In the genomic region with DNA sequence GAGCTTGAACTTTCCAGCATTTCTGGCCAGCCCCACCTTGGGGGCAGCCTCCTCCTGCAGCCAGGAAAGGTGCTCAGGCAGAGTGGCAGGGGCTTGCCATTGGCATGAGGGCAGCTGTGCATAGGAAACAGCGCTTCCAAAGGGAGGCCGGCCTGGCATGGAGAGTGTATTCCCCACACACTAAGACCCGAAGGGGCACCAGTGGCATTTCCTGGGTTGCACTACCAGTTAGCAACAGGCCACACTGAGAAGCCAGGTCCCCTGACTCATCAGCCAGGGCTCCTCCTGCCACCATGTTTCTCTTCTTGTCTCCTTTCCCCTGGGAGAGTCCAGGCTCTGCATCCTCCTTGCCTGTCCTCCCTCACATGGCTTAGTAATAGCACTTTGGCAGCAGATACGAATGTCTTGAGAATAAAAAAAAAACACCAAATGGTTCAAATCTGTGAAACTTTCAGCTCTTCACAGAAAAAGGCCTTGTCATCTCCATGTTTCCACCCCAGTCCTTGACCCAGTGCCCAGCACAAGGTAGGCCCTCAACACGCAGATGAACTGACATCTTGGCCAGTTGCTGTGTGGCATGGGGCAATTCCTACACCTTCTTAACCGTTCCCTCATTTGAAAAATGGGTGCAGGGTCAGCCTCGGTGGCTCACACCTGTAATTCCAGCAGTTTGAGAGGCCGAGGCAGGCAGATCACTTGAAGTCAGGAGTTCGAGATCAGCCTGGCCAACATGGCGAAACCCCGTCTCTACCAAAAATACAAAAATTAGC, we compare ENCODE assay signal across 11 cellular contexts.
DNase-seq lines count a peak whose midpoint lies in the region; TF ChIP-seq lines count a peak whose summit lies in the region.
"Had no signal": no experiment of that assay in that cellular context is flagged by ENCODE, and none has a peak within 500 bp of the region (broad histone marks: within the 10 kb centered on the region; RNA-seq: fewer than 3 reads in every experiment).

No MANE protein-coding gene starts in this region.

- POLR2A ChIA-PET in Caco-2 (lab: Charles Lee) = no interaction called here
- POLR2A ChIA-PET in CD8-positive, alpha-beta memory T cell (lab: Charles Lee) = no interaction called here

- intact Hi-C loops in Caco-2 (cut with micrococcal nuclease; ENCODE audit: unreplicated experiment) (loop anchor here (1.0 kb wide), 1 partner anchor 21 kb away; no protein-coding TSS in a partner anchor), ovary (cut with DNase I) (no loop called here)

- no peaks in the 10 kb centered on the region for H3K9me3 ChIP-seq in Caco-2
- H3K9me3 ChIP-seq in SK-N-MC (ENCODE audit: low read depth, low read length) = no peaks in the 10 kb centered on the region
- peaks cover 8% of the 10 kb centered on the region for H3K9me3 ChIP-seq in trophoblast cell (ENCODE audit: insufficient read depth, low read depth, low read length)
- H3K9me3 ChIP-seq in CD8-positive, alpha-beta memory T cell (ENCODE audit: low read length) = no peaks in the 10 kb centered on the region
- no peaks in the 10 kb centered on the region for H3K9me3 ChIP-seq in ovary

- TF ChIP-seq CTCF in Caco-2 (IDR thresholded peaks at IDR 0.05; ENCODE audit: insufficient read depth in 1 of 2, low read depth in 1 of 2, low read length in 1 of 2, severe bottlenecking in 1 of 2, unreplicated experiment in 1 of 2) (no peak), fibroblast of pulmonary artery (IDR thresholded peaks at IDR 0.05; ENCODE audit: low read length, missing control alignments) (no peak), ovary (IDR thresholded peaks at IDR 0.05) (no peak)

- no peaks in the 10 kb centered on the region for H3K27me3 ChIP-seq in Caco-2 (replicated peaks; ENCODE audit: control insufficient read depth, insufficient read depth, low read length)
- no peaks in the 10 kb centered on the region for H3K27me3 ChIP-seq in trophoblast cell (ENCODE audit: insufficient read depth, low read length)
- no peaks in the 10 kb centered on the region for H3K27me3 ChIP-seq in CD8-positive, alpha-beta memory T cell (ENCODE audit: insufficient read depth, low read length, poor library complexity, severe bottlenecking)
- no peaks in the 10 kb centered on the region for H3K27me3 ChIP-seq in ovary

- H3K4ac ChIP-seq in trophoblast cell (ENCODE audit: low read depth, low read length) = peak overlapping the region; percentile 87

- CTCF ChIA-PET in Caco-2 (lab: Charles Lee) = no interaction called here
- CTCF ChIA-PET in CD8-positive, alpha-beta memory T cell (lab: Charles Lee) = interaction anchor here (1.3 kb wide), 1 partner anchor 32 kb away, joined by 5 read pairs; no protein-coding TSS in a partner anchor

- H4K12ac ChIP-seq in trophoblast cell (ENCODE audit: low read depth, low read length) = no peak overlapping the region

- peak overlapping the region; percentile 91 for H4K8ac ChIP-seq in trophoblast cell (ENCODE audit: low read depth, low read length)

- H3K9ac ChIP-seq in SK-N-MC (ENCODE audit: insufficient read length) (no peak overlapping the region), trophoblast cell (ENCODE audit: low read length) (no peak overlapping the region)

- H2AFZ ChIP-seq in trophoblast cell (ENCODE audit: insufficient read depth, low read length, poor library complexity) = peak overlapping the region; percentile 51

- H3K36me3 Mint-ChIP-seq in Caco-2 (ENCODE audit: insufficient read depth, unreplicated experiment) = peaks cover 7% of the 10 kb centered on the region
- H3K36me3 Mint-ChIP-seq in CD8-positive, alpha-beta memory T cell = no peaks in the 10 kb centered on the region

- H3K4me1 ChIP-seq in Caco-2 (peaks cover 12% of the 10 kb centered on the region), trophoblast cell (ENCODE audit: control insufficient read depth in 1 of 2, insufficient read depth in 2 of 2, low read length in 2 of 2) (peaks cover 17 to 28% of the 10 kb centered on the region in 2 experiments), ovary (ENCODE audit: insufficient read depth) (peaks cover 5% of the 10 kb centered on the region)
- no peaks in the 10 kb centered on the region for H3K4me1 ChIP-seq in CD8-positive, alpha-beta memory T cell (ENCODE audit: insufficient read depth, low read length)

- peaks cover 12% of the 10 kb centered on the region for H3K4me1 Mint-ChIP-seq in Caco-2 (ENCODE audit: low read depth, unreplicated experiment)
- H3K4me1 Mint-ChIP-seq in CD8-positive, alpha-beta memory T cell = no peaks in the 10 kb centered on the region
- H3K4me1 Mint-ChIP-seq: stimulated activated naive CD8-positive, alpha-beta T cell treated with anti-CD3 and anti-CD28 coated beads, Interleukin-15, amount 100 ng/mL, for 72 hours had no signal

- no peak for TF ChIP-seq POLR2A in ovary (IDR thresholded peaks at IDR 0.05)

- DNase-seq in Caco-2 (no peak), SK-N-MC (ENCODE audit: low read depth, low spot score) (no peak), fibroblast of pulmonary artery (ENCODE audit: low read depth) (peak; percentile 79), trophoblast cell (peak in 1 of 2 donors; percentile 30), ovary (no peak), NCI-H146 (lab: John Stamatoyannopoulos, UW) (no peak), HUDEP-2 (lab: John Stamatoyannopoulos, UW; ENCODE audit: unreplicated experiment in 76 of 76) (no peak)
- no peak for DNase-seq in CD8-positive, alpha-beta memory T cell
- DNase-seq: activated T-cell treated with anti-CD3 and anti-CD28 coated beads, Interleukin-2, amount 50 U/mL, for 4 hours; stimulated activated naive CD8-positive, alpha-beta T cell treated with anti-CD3 and anti-CD28 coated beads, Interleukin-15, amount 100 ng/mL, for 72 hours had no signal

- H3K9me3 Mint-ChIP-seq in Caco-2 (ENCODE audit: unreplicated experiment) = no peaks in the 10 kb centered on the region
- H3K9me3 Mint-ChIP-seq in CD8-positive, alpha-beta memory T cell = no peaks in the 10 kb centered on the region
- H3K9me3 Mint-ChIP-seq: activated T-cell treated with anti-CD3 and anti-CD28 coated beads, Interleukin-2, amount 50 U/mL, for 4 hours; IgD-negative memory B cell; stimulated activated naive CD8-positive, alpha-beta T cell treated with anti-CD3 and anti-CD28 coated beads, Interleukin-15, amount 100 ng/mL, for 72 hours had no signal

- peak overlapping the region; percentile 3 for H3K27ac Mint-ChIP-seq in Caco-2 (ENCODE audit: unreplicated experiment)
- no peak overlapping the region for H3K27ac Mint-ChIP-seq in CD8-positive, alpha-beta memory T cell
- H3K27ac Mint-ChIP-seq: IgD-negative memory B cell had no signal

- no CpG with 5 or more reads among the region's 11 CpGs for WGBS in trophoblast cell (ENCODE audit: extremely low coverage, insufficient coverage, insufficient read length)
- WGBS in ovary, 3 donors = 62 to 73% (median 68%) methylated on average over 11 of the region's 11 CpGs

- H3K4me2 ChIP-seq in trophoblast cell (ENCODE audit: low read length) = no peak overlapping the region

- no peak for TF ChIP-seq EP300 in ovary (IDR thresholded peaks at IDR 0.05)

- no peak overlapping the region for H3K4me3 ChIP-seq in Caco-2 (ENCODE audit: low read depth, low read length)
- no peak overlapping the region for H3K4me3 ChIP-seq in SK-N-MC
- H3K4me3 ChIP-seq in fibroblast of pulmonary artery (replicated peaks; ENCODE audit: low read depth, low read length) = no peak overlapping the region
- H3K4me3 ChIP-seq in trophoblast cell (ENCODE audit: low read depth, low read length) = no peak overlapping the region
- no peak overlapping the region for H3K4me3 ChIP-seq in CD8-positive, alpha-beta memory T cell (ENCODE audit: low read length)
- no peak overlapping the region for H3K4me3 ChIP-seq in ovary

- H3K36me3 ChIP-seq in Caco-2 (ENCODE audit: control insufficient read depth, insufficient read depth, low read length) (no peaks in the 10 kb centered on the region), SK-N-MC (ENCODE audit: insufficient read depth, low read length) (no peaks in the 10 kb centered on the region), trophoblast cell (ENCODE audit: control insufficient read depth in 1 of 2, insufficient read depth in 2 of 2, low read length in 2 of 2) (no peaks in the 10 kb centered on the region), ovary (no peaks in the 10 kb centered on the region)
- no peaks in the 10 kb centered on the region for H3K36me3 ChIP-seq in CD8-positive, alpha-beta memory T cell (ENCODE audit: insufficient read depth, low read length)

- peak overlapping the region; percentile 97 for H4K91ac ChIP-seq in trophoblast cell (ENCODE audit: low read depth, low read length)

- H3K18ac ChIP-seq in trophoblast cell (ENCODE audit: low read length) = peak overlapping the region; percentile 87

- BruUV-seq in Caco-2 (replicated peaks; lab: Mats Ljungman, UMichigan) = no TSS peak

- H3K79me2 ChIP-seq in trophoblast cell (ENCODE audit: control insufficient read depth, insufficient read depth, low read length, poor library complexity) = peaks cover 2% of the 10 kb centered on the region

- peak overlapping the region; percentile 98 for H2AK5ac ChIP-seq in trophoblast cell (ENCODE audit: low read length)

- H3K79me1 ChIP-seq in trophoblast cell (ENCODE audit: low read length) = peaks cover 25% of the 10 kb centered on the region

- peak overlapping the region; percentile 96 for H3K14ac ChIP-seq in trophoblast cell (ENCODE audit: low read length)

- H2BK120ac ChIP-seq in trophoblast cell (ENCODE audit: insufficient read depth, low read length, poor library complexity) = peak overlapping the region; percentile 96

- no peak overlapping the region for H3K4me3 Mint-ChIP-seq in Caco-2 (ENCODE audit: unreplicated experiment)
- H3K4me3 Mint-ChIP-seq in CD8-positive, alpha-beta memory T cell = no peak overlapping the region
- H3K4me3 Mint-ChIP-seq: activated T-cell treated with anti-CD3 and anti-CD28 coated beads, Interleukin-2, amount 50 U/mL, for 4 hours; IgD-negative memory B cell; stimulated activated naive CD8-positive, alpha-beta T cell treated with anti-CD3 and anti-CD28 coated beads, Interleukin-15, amount 100 ng/mL, for 72 hours had no signal

- peak overlapping the region; percentile 32 for H2BK5ac ChIP-seq in trophoblast cell (ENCODE audit: low read depth, low read length, poor library complexity)

- peak overlapping the region; percentile 99 for H2BK12ac ChIP-seq in trophoblast cell (ENCODE audit: low read length)

- no peaks in the 10 kb centered on the region for H3K27me3 Mint-ChIP-seq in Caco-2 (ENCODE audit: insufficient read depth, unreplicated experiment)
- peaks cover 2 to 25% of the 10 kb centered on the region in 2 donors for H3K27me3 Mint-ChIP-seq in CD8-positive, alpha-beta memory T cell
- H3K27me3 Mint-ChIP-seq: stimulated activated naive CD8-positive, alpha-beta T cell treated with anti-CD3 and anti-CD28 coated beads, Interleukin-15, amount 100 ng/mL, for 72 hours had no signal

- H3K27ac ChIP-seq in SK-N-MC (peak overlapping the region; percentile 98), trophoblast cell (ENCODE audit: low read depth, low read length) (peak overlapping the region; percentile 84), ovary (no peak overlapping the region)
- no peak overlapping the region for H3K27ac ChIP-seq in CD8-positive, alpha-beta memory T cell (ENCODE audit: low read depth, low read length)

- no peak overlapping the region for H3K23ac ChIP-seq in trophoblast cell (ENCODE audit: low read length)

Comparison
In these comparisons a context has a peak if more than half of its experiments do, and no peak if none do; other contexts are left out.
1. H3K27ac ChIP-seq: peak in SK-N-MC (single experiment) and trophoblast cell (single experiment); none in CD8-positive, alpha-beta memory T cell (single experiment) and ovary (0 of 2).